Comparison of ENCODE assay signal across 20 cellular contexts in the genomic region with DNA sequence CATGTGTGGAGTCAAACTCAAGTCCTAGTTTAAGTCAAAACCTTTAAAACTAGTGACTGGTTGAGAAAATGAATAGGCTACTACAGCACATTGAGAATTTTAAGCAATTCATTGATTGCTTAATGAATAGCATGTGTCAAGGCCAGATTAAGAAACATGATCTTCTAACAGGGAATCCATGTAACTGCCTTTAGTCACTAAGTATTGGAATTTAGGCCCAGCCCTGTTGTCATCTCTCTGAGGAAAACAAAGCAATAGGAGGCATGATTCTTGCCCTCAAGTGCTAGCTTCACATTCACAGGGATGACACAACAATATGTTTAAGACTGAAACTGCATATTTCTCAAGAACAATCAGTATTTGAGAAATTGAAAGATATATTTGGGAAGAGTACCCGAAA.
DNase-seq lines count a peak whose midpoint lies in the region; ATAC-seq and TF ChIP-seq lines count a peak whose summit lies in the region.
"Had no signal": no experiment of that assay in that cellular context is flagged by ENCODE, and none has a peak within 500 bp of the region (broad histone marks: within the 10 kb centered on the region; RNA-seq: fewer than 3 reads in every experiment).

No MANE protein-coding gene starts in this region.

- no peaks in the 10 kb centered on the region for H3K27me3 ChIP-seq in ACC112 (ENCODE audit: insufficient read depth, low read length)
- H3K27me3 ChIP-seq in transverse colon, result no peaks in the 10 kb centered on the region
- H3K27me3 ChIP-seq: heart right ventricle had no signal

- no peak for TF ChIP-seq EP300 in transverse colon (IDR thresholded peaks at IDR 0.05; ENCODE audit: low read depth)

- 78 to 90% methylated on average over 1 of the region's 1 CpG for WGBS in transverse colon (ENCODE audit: low coverage in 1 of 2), 2 donors

- peak overlapping the region; percentile 37; the same call in 1 of the 2 replicates for H3K27ac ChIP-seq in ACC112 (ENCODE audit: low read depth, low read length)
- no peak overlapping the region for H3K27ac ChIP-seq in transverse colon
- H3K27ac ChIP-seq: A549, heart right ventricle, VCaP had no signal

- no peaks in the 10 kb centered on the region for H3K79me2 ChIP-seq in ACC112 (ENCODE audit: control insufficient read depth, insufficient read depth, low read length, unreplicated experiment)

- in situ Hi-C loops in transverse colon (cut with MboI; ENCODE audit: low pct_ligation_motif_present in 1 of 4, low pct_unique_long_range_greater_than_20kb in 1 of 4, low sequenced_read_pairs in 3 of 4), result no loop called here

- H3K4me3 ChIP-seq in ACC112 (ENCODE audit: low read depth, low read length) (no peak overlapping the region), transverse colon (no peak overlapping the region)
- H3K4me3 ChIP-seq: A549, heart right ventricle, mucosa of descending colon had no signal

- H3K4me1 ChIP-seq in ACC112 (ENCODE audit: control insufficient read depth, insufficient read depth, low read length, unreplicated experiment) (peaks cover 3% of the 10 kb centered on the region), transverse colon (no peaks in the 10 kb centered on the region)
- H3K4me1 ChIP-seq: heart right ventricle had no signal

- no peak for TF ChIP-seq POLR2A in transverse colon (IDR thresholded peaks at IDR 0.05)

- intact Hi-C loops in transverse colon (cut with DNase I; ENCODE audit: low total_unique reads), result no loop called here
- intact Hi-C loops in left ventricle myocardium superior (cut with micrococcal nuclease), result no loop called here

- H2AFZ ChIP-seq in ACC112 (ENCODE audit: low read length, unreplicated experiment), result peak overlapping the region; percentile 55

- peak; percentile 36 for DNase-seq in HCEC 1CT
- peak; percentile 51 for DNase-seq in dedifferentiated amniotic fluid mesenchymal stem cell (ENCODE audit: extremely low spot score)
- DNase-seq in iris pigment epithelial cell (ENCODE audit: low read depth), result peak; percentile 49
- no peak for DNase-seq in transverse colon
- no peak for DNase-seq in activated naive CD4-positive, alpha-beta T cell treated with Interleukin-2 at 50 U/mL for 16 hours
- no peak for DNase-seq in left ventricle myocardium superior
- DNase-seq: activated CD8-positive, alpha-beta memory T cell treated with anti-CD3 and anti-CD28 coated beads, Interleukin-2, amount 50 U/mL, for 4 hours; DMS 273 treated with DMSO at 0.1 percent for 48 hours; heart right ventricle; mucosa of descending colon; NCI-H1436 treated with DMSO at 0.1 percent for 48 hours; NCI-H774; stimulated activated CD4-positive, alpha-beta T cell treated with anti-CD3 and anti-CD28 coated beads, Interleukin-2, amount 100 ng/mL, for 24 hours; stimulated activated naive CD4-positive, alpha-beta T cell; T-helper 2 cell had no signal

- TF ChIP-seq CTCF in transverse colon (IDR thresholded peaks at IDR 0.05), result no peak

- ATAC-seq in left ventricle myocardium superior (no peak), HG03432 (IDR thresholded peaks at IDR 0.05; ENCODE audit: unreplicated experiment) (no peak)
- ATAC-seq: A549, heart right ventricle, HepG2, mucosa of descending colon had no signal

- no peaks in the 10 kb centered on the region for H3K9me3 ChIP-seq in transverse colon

- H3K36me3 ChIP-seq in ACC112 (ENCODE audit: insufficient read depth, low read length), result no peaks in the 10 kb centered on the region
- H3K36me3 ChIP-seq in transverse colon, result no peaks in the 10 kb centered on the region
- H3K36me3 ChIP-seq: heart right ventricle had no signal

Comparison
In these comparisons a context has a peak if more than half of its experiments do, and no peak if none do; other contexts are left out.
1. DNase-seq: peak in HCEC 1CT (single experiment), dedifferentiated amniotic fluid mesenchymal stem cell (single experiment) and iris pigment epithelial cell (single experiment); none in transverse colon (single experiment), activated naive CD4-positive, alpha-beta T cell treated with Interleukin-2 at 50 U/mL for 16 hours (single experiment) and left ventricle myocardium superior (single experiment).